1 cellular context compared by ENCODE assay signal in the genomic region with DNA sequence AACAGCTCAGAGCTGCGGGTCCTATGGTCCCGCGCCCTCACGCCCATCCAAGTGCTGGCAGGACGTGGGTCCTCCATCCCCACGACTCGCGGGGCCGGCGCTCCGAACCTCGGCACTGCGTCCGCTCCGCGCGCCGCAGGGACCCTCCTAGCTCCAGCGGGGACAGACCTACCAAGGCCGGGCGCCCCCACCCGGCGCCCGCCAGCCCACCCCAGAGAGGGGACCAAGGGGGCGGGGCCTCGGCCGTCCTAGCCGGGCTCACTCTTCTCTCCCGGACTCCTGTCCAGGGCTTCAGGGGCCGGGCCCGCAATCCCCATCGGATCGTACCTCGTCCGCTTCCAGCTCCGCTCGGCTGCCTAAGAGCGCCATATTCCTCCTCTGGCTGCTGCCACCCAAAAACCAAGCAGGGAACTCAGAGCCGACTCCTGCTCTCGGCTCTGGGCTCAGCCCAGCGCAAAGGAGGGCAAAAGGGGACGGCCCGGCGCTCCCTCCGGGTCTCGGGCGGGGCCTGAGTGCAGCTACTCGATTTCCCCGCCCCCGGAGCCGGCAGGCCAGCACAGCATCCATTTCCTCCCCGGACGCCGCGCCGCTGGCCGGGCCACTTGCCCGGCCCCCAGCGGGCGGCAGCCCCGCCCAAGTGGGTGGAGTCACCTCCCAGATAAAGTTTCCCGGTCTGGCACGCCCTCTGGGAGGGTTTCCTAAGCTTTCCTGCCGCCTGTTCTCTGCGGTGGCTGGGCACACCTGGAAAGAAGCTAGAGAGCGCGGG.
A peak's percentile ranks its signal among the peaks of the same experiment; 100 is the strongest.
TF ChIP-seq lines count a peak whose summit lies in the region.

A gene (minus strand): TSS at position 460 of the 766 bp plus-strand sequence. CDS start 91 bp downstream, at position 369.

TF ChIP-seq in WTC11, 78 proteins besides CTCF, POLR2A, EP300 and RAD21 (continued from another document):
- TF ChIP-seq, protein P1, sequence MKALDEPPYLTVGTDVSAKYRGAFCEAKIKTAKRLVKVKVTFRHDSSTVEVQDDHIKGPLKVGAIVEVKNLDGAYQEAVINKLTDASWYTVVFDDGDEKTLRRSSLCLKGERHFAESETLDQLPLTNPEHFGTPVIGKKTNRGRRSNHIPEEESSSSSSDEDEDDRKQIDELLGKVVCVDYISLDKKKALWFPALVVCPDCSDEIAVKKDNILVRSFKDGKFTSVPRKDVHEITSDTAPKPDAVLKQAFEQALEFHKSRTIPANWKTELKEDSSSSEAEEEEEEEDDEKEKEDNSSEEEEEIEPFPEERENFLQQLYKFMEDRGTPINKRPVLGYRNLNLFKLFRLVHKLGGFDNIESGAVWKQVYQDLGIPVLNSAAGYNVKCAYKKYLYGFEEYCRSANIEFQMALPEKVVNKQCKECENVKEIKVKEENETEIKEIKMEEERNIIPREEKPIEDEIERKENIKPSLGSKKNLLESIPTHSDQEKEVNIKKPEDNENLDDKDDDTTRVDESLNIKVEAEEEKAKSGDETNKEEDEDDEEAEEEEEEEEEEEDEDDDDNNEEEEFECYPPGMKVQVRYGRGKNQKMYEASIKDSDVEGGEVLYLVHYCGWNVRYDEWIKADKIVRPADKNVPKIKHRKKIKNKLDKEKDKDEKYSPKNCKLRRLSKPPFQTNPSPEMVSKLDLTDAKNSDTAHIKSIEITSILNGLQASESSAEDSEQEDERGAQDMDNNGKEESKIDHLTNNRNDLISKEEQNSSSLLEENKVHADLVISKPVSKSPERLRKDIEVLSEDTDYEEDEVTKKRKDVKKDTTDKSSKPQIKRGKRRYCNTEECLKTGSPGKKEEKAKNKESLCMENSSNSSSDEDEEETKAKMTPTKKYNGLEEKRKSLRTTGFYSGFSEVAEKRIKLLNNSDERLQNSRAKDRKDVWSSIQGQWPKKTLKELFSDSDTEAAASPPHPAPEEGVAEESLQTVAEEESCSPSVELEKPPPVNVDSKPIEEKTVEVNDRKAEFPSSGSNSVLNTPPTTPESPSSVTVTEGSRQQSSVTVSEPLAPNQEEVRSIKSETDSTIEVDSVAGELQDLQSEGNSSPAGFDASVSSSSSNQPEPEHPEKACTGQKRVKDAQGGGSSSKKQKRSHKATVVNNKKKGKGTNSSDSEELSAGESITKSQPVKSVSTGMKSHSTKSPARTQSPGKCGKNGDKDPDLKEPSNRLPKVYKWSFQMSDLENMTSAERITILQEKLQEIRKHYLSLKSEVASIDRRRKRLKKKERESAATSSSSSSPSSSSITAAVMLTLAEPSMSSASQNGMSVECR (CRISPR knock-in tag; IDR thresholded peaks at IDR 0.05; ENCODE audit: borderline replicate concordance): no peak
- 0 out of 2 replicates have a peak, but pooled peaks have one; percentile 7 for TF ChIP-seq CBFB (CRISPR knock-in tag; IDR thresholded peaks at IDR 0.05; ENCODE audit: low read depth)
- TF ChIP-seq GRHL2 (CRISPR knock-in tag; IDR thresholded peaks at IDR 0.05; ENCODE audit: insufficient replicate concordance, severe bottlenecking): no peak
TF ChIP-seq in WTC11: peak in this region for 10.
